Comparison of ENCODE assay signal across 1 cellular context in the genomic region with DNA sequence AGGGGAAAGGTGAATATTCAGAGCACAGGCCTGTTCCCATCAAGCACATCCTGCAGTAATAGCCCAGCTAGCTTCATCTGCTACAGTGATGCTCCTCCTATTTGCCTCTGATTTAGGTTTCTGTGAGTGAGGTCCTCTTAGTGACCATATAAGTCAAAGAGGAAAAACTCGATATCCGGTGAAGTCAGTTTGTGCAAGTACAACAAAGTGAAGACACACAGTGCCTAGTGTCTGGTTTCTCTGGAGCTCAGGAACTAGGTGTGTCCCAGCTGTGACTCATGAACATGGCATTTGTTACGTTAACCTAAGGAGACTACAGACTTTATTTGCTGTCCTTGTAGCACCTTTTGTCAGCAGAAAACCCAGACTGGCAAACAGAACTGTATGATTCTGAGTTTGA.
TF ChIP-seq lines count a peak whose summit lies in the region.

No MANE protein-coding gene starts in this region.

TF ChIP-seq in HepG2, 621 proteins besides CTCF, POLR2A, EP300 and RAD21 (continued from another document and continues in another):
- TF ChIP-seq, protein P1, sequence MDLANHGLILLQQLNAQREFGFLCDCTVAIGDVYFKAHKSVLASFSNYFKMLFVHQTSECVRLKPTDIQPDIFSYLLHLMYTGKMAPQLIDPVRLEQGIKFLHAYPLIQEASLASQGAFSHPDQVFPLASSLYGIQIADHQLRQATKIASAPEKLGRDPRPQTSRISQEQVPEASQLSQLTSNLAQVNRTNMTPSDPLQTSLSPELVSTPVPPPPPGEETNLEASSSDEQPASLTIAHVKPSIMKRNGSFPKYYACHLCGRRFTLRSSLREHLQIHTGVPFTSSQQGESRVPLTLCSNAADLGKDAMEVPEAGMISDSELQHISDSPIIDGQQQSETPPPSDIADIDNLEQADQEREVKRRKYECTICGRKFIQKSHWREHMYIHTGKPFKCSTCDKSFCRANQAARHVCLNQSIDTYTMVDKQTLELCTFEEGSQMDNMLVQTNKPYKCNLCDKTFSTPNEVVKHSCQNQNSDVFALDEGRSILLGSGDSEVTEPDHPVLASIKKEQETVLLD (CRISPR knock-in tag; IDR thresholded peaks at IDR 0.05; ENCODE audit: low read depth): no peak
- no peak for TF ChIP-seq ZNF44 (CRISPR knock-in tag; IDR thresholded peaks at IDR 0.05)
- TF ChIP-seq, protein P2, sequence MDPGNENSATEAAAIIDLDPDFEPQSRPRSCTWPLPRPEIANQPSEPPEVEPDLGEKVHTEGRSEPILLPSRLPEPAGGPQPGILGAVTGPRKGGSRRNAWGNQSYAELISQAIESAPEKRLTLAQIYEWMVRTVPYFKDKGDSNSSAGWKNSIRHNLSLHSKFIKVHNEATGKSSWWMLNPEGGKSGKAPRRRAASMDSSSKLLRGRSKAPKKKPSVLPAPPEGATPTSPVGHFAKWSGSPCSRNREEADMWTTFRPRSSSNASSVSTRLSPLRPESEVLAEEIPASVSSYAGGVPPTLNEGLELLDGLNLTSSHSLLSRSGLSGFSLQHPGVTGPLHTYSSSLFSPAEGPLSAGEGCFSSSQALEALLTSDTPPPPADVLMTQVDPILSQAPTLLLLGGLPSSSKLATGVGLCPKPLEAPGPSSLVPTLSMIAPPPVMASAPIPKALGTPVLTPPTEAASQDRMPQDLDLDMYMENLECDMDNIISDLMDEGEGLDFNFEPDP (CRISPR knock-in tag; conservative IDR thresholded peaks at IDR 0.05): no peak
- TF ChIP-seq CREB1 (IDR thresholded peaks at IDR 0.05): peak; percentile 55; the same call in 1 of the 2 replicates
- TF ChIP-seq CREB1 (CRISPR knock-in tag; IDR thresholded peaks at IDR 0.05): no peak
- TF ChIP-seq, protein P3, sequence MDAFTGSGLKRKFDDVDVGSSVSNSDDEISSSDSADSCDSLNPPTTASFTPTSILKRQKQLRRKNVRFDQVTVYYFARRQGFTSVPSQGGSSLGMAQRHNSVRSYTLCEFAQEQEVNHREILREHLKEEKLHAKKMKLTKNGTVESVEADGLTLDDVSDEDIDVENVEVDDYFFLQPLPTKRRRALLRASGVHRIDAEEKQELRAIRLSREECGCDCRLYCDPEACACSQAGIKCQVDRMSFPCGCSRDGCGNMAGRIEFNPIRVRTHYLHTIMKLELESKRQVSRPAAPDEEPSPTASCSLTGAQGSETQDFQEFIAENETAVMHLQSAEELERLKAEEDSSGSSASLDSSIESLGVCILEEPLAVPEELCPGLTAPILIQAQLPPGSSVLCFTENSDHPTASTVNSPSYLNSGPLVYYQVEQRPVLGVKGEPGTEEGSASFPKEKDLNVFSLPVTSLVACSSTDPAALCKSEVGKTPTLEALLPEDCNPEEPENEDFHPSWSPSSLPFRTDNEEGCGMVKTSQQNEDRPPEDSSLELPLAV (CRISPR knock-in tag; conservative IDR thresholded peaks at IDR 0.05; ENCODE audit: low read depth): no peak
- no peak for TF ChIP-seq CENPT (CRISPR knock-in tag; IDR thresholded peaks at IDR 0.05; ENCODE audit: low read depth)
- peak; percentile 93; the same call in 1 of the 2 replicates for TF ChIP-seq ETV5 (CRISPR knock-in tag; IDR thresholded peaks at IDR 0.05; ENCODE audit: borderline replicate concordance)
- no peak for TF ChIP-seq POLR2AphosphoS5 (IDR thresholded peaks at IDR 0.05; ENCODE audit: low read depth, low read length)
- TF ChIP-seq ZNF326 (CRISPR knock-in tag; IDR thresholded peaks at IDR 0.05; ENCODE audit: borderline replicate concordance): no peak
- peak; percentile 29; the same call in 1 of the 2 replicates for TF ChIP-seq HNF4A (CRISPR knock-in tag; IDR thresholded peaks at IDR 0.05)
- no peak for TF ChIP-seq NR2C2 (CRISPR knock-in tag; IDR thresholded peaks at IDR 0.05; ENCODE audit: borderline replicate concordance)
- TF ChIP-seq, protein P4, sequence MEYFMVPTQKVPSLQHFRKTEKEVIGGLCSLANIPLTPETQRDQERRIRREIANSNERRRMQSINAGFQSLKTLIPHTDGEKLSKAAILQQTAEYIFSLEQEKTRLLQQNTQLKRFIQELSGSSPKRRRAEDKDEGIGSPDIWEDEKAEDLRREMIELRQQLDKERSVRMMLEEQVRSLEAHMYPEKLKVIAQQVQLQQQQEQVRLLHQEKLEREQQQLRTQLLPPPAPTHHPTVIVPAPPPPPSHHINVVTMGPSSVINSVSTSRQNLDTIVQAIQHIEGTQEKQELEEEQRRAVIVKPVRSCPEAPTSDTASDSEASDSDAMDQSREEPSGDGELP (IDR thresholded peaks at IDR 0.05; ENCODE audit: borderline replicate concordance, low read depth): no peak
- TF ChIP-seq, protein P5, sequence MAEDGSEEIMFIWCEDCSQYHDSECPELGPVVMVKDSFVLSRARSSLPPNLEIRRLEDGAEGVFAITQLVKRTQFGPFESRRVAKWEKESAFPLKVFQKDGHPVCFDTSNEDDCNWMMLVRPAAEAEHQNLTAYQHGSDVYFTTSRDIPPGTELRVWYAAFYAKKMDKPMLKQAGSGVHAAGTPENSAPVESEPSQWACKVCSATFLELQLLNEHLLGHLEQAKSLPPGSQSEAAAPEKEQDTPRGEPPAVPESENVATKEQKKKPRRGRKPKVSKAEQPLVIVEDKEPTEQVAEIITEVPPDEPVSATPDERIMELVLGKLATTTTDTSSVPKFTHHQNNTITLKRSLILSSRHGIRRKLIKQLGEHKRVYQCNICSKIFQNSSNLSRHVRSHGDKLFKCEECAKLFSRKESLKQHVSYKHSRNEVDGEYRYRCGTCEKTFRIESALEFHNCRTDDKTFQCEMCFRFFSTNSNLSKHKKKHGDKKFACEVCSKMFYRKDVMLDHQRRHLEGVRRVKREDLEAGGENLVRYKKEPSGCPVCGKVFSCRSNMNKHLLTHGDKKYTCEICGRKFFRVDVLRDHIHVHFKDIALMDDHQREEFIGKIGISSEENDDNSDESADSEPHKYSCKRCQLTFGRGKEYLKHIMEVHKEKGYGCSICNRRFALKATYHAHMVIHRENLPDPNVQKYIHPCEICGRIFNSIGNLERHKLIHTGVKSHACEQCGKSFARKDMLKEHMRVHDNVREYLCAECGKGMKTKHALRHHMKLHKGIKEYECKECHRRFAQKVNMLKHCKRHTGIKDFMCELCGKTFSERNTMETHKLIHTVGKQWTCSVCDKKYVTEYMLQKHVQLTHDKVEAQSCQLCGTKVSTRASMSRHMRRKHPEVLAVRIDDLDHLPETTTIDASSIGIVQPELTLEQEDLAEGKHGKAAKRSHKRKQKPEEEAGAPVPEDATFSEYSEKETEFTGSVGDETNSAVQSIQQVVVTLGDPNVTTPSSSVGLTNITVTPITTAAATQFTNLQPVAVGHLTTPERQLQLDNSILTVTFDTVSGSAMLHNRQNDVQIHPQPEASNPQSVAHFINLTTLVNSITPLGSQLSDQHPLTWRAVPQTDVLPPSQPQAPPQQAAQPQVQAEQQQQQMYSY (CRISPR knock-in tag; IDR thresholded peaks at IDR 0.05): no peak
- TF ChIP-seq PPARG (CRISPR knock-in tag; conservative IDR thresholded peaks at IDR 0.05): peak; percentile 70
- TF ChIP-seq JUND (CRISPR knock-in tag; IDR thresholded peaks at IDR 0.05): peak; percentile 92
- no peak for TF ChIP-seq ZBTB1 (CRISPR knock-in tag; IDR thresholded peaks at IDR 0.05; ENCODE audit: borderline replicate concordance)
- TF ChIP-seq, protein P6, sequence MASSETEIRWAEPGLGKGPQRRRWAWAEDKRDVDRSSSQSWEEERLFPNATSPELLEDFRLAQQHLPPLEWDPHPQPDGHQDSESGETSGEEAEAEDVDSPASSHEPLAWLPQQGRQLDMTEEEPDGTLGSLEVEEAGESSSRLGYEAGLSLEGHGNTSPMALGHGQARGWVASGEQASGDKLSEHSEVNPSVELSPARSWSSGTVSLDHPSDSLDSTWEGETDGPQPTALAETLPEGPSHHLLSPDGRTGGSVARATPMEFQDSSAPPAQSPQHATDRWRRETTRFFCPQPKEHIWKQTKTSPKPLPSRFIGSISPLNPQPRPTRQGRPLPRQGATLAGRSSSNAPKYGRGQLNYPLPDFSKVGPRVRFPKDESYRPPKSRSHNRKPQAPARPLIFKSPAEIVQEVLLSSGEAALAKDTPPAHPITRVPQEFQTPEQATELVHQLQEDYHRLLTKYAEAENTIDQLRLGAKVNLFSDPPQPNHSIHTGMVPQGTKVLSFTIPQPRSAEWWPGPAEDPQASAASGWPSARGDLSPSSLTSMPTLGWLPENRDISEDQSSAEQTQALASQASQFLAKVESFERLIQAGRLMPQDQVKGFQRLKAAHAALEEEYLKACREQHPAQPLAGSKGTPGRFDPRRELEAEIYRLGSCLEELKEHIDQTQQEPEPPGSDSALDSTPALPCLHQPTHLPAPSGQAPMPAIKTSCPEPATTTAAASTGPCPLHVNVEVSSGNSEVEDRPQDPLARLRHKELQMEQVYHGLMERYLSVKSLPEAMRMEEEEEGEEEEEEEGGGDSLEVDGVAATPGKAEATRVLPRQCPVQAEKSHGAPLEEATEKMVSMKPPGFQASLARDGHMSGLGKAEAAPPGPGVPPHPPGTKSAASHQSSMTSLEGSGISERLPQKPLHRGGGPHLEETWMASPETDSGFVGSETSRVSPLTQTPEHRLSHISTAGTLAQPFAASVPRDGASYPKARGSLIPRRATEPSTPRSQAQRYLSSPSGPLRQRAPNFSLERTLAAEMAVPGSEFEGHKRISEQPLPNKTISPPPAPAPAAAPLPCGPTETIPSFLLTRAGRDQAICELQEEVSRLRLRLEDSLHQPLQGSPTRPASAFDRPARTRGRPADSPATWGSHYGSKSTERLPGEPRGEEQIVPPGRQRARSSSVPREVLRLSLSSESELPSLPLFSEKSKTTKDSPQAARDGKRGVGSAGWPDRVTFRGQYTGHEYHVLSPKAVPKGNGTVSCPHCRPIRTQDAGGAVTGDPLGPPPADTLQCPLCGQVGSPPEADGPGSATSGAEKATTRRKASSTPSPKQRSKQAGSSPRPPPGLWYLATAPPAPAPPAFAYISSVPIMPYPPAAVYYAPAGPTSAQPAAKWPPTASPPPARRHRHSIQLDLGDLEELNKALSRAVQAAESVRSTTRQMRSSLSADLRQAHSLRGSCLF (CRISPR knock-in tag; IDR thresholded peaks at IDR 0.05; ENCODE audit: borderline replicate concordance): 0 out of 2 replicates have a peak, but pooled peaks have one; percentile 36
- TF ChIP-seq, protein P7, sequence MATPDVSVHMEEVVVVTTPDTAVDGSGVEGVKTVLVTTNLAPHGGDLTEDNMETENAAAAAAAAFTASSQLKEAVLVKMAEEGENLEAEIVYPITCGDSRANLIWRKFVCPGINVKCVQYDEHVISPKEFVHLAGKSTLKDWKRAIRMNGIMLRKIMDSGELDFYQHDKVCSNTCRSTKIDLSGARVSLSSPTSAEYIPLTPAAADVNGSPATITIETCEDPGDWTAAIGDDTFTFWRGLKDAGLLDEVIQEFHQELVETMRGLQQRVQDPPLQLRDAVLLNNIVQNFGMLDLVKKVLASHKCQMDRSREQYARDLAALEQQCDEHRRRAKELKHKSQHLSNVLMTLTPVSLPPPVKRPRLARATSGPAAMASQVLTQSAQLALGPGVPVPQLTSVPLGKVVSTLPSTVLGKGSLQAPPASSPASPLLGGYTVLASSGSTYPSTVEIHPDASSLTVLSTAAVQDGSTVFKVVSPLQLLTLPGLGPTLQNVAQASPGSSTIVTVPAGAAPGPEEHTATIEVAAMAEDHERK (CRISPR knock-in tag; IDR thresholded peaks at IDR 0.05; ENCODE audit: low read depth): no peak
- TF ChIP-seq CREM (IDR thresholded peaks at IDR 0.05): no peak
- no peak for TF ChIP-seq CREM (CRISPR knock-in tag; IDR thresholded peaks at IDR 0.05)
- TF ChIP-seq NCOA1 (CRISPR knock-in tag; IDR thresholded peaks at IDR 0.05): no peak
- TF ChIP-seq ARHGAP35 (CRISPR knock-in tag; IDR thresholded peaks at IDR 0.05; ENCODE audit: borderline replicate concordance): no peak
- TF ChIP-seq, protein P8, sequence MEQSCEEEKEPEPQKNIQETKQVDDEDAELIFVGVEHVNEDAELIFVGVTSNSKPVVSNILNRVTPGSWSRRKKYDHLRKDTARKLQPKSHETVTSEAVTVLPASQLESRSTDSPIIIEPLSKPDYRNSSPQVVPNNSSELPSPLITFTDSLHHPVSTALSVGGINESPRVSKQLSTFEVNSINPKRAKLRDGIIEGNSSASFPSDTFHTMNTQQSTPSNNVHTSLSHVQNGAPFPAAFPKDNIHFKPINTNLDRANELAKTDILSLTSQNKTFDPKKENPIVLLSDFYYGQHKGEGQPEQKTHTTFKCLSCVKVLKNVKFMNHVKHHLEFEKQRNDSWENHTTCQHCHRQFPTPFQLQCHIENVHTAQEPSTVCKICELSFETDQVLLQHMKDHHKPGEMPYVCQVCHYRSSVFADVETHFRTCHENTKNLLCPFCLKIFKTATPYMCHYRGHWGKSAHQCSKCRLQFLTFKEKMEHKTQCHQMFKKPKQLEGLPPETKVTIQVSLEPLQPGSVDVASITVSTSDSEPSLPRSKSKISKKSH (CRISPR knock-in tag; IDR thresholded peaks at IDR 0.05; ENCODE audit: borderline replicate concordance): no peak
- no peak for TF ChIP-seq YEATS2 (CRISPR knock-in tag; IDR thresholded peaks at IDR 0.05; ENCODE audit: borderline replicate concordance)
- peak; percentile 83 for TF ChIP-seq SIX4 (CRISPR knock-in tag; IDR thresholded peaks at IDR 0.05)
- no peak for TF ChIP-seq ZNF616 (CRISPR knock-in tag; IDR thresholded peaks at IDR 0.05; ENCODE audit: low read depth)
- TF ChIP-seq, protein P9, sequence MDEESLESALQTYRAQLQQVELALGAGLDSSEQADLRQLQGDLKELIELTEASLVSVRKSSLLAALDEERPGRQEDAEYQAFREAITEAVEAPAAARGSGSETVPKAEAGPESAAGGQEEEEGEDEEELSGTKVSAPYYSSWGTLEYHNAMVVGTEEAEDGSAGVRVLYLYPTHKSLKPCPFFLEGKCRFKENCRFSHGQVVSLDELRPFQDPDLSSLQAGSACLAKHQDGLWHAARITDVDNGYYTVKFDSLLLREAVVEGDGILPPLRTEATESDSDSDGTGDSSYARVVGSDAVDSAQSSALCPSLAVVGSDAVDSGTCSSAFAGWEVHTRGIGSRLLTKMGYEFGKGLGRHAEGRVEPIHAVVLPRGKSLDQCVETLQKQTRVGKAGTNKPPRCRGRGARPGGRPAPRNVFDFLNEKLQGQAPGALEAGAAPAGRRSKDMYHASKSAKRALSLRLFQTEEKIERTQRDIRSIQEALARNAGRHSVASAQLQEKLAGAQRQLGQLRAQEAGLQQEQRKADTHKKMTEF (CRISPR knock-in tag; IDR thresholded peaks at IDR 0.05): 0 out of 2 replicates have a peak, but pooled peaks have one; percentile 47
- no peak for TF ChIP-seq SUZ12 (IDR thresholded peaks at IDR 0.05; ENCODE audit: low read depth, low read length)
- TF ChIP-seq SKI (IDR thresholded peaks at IDR 0.05; ENCODE audit: partially characterized antibody): no peak
- no peak for TF ChIP-seq ARID2 (CRISPR knock-in tag; IDR thresholded peaks at IDR 0.05; ENCODE audit: borderline replicate concordance)
- TF ChIP-seq, protein P10, sequence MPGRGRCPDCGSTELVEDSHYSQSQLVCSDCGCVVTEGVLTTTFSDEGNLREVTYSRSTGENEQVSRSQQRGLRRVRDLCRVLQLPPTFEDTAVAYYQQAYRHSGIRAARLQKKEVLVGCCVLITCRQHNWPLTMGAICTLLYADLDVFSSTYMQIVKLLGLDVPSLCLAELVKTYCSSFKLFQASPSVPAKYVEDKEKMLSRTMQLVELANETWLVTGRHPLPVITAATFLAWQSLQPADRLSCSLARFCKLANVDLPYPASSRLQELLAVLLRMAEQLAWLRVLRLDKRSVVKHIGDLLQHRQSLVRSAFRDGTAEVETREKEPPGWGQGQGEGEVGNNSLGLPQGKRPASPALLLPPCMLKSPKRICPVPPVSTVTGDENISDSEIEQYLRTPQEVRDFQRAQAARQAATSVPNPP (CRISPR knock-in tag; IDR thresholded peaks at IDR 0.05): no peak
- peak; percentile 58; the same call in 1 of the 2 replicates for TF ChIP-seq ONECUT2 (CRISPR knock-in tag; IDR thresholded peaks at IDR 0.05)
